In genomic region chr12:27988594-27989233, GRCh38 we compare ENCODE assay signal across 16 cellular contexts. TPM values are rescaled to one million over a fixed set of nuclear protein-coding genes. Genes with fewer than 3 reads are reported as not detected.
A peak's percentile ranks its signal among the peaks of the same experiment; 100 is the strongest.
DNase-seq lines count a peak whose midpoint lies in the region; ATAC-seq and TF ChIP-seq lines count a peak whose summit lies in the region.
"Had no signal": no experiment of that assay in that cellular context is flagged by ENCODE, and none has a peak within 500 bp of the region (broad histone marks: within the 10 kb centered on the region; RNA-seq: fewer than 3 reads in every experiment).

No MANE protein-coding gene starts in this region.

- 7% methylated on average over 2 of the region's 2 CpGs for WGBS in mammary epithelial cell (ENCODE audit: low coverage, missing lambda C conversion rate)

- peak overlapping the region; percentile 68 for H3K4me2 ChIP-seq in mammary epithelial cell (ENCODE audit: insufficient read depth, low read depth, low read length)
- H3K4me2 ChIP-seq: BLaER1 had no signal

- H3K4me3 Mint-ChIP-seq in activated T-helper 1 cell treated with anti-CD3 and anti-CD28 coated beads, Interleukin-12 subunit alpha, Interleukin-12 subunit beta, Interleukin-2, Interleukin-4 antibody, amounts not matched to agents 30 ng/mL and 10 ng/mL and 1 ng/mL, durations not matched to agents 14 hours and 24 hours and 36 hours = no peak overlapping the region
- H3K4me3 Mint-ChIP-seq: CD8-positive, alpha-beta memory T cell had no signal

- ATAC-seq in esophagus mucosa = peak; percentile 38
- ATAC-seq: GM12878 had no signal

- H3K4me1 ChIP-seq in mammary epithelial cell (ENCODE audit: insufficient read depth, low read length) = peaks cover 35% of the 10 kb centered on the region
- H3K4me1 ChIP-seq in breast epithelium = no peaks in the 10 kb centered on the region
- no peaks in the 10 kb centered on the region for H3K4me1 ChIP-seq in right atrium auricular region
- H3K4me1 ChIP-seq: BLaER1, Caco-2 had no signal

- H3K9me3 Mint-ChIP-seq in activated T-helper 1 cell treated with anti-CD3 and anti-CD28 coated beads, Interleukin-12 subunit alpha, Interleukin-12 subunit beta, Interleukin-2, Interleukin-4 antibody, amounts not matched to agents 30 ng/mL and 10 ng/mL and 1 ng/mL, durations not matched to agents 14 hours and 24 hours and 36 hours = no peaks in the 10 kb centered on the region

- H4K20me1 ChIP-seq in mammary epithelial cell (ENCODE audit: insufficient read depth, low read length) = no peaks in the 10 kb centered on the region
- H4K20me1 ChIP-seq: BLaER1 had no signal

- in situ Hi-C loops in mammary epithelial cell (cut with MboI; ENCODE audit: low sequenced_read_pairs in 2 of 2) = no loop called here

- no peaks in the 10 kb centered on the region for H3K27me3 ChIP-seq in mammary epithelial cell (ENCODE audit: insufficient read depth, low read length)
- H3K27me3 ChIP-seq in breast epithelium = no peaks in the 10 kb centered on the region
- no peaks in the 10 kb centered on the region for H3K27me3 ChIP-seq in right atrium auricular region
- H3K27me3 ChIP-seq: BLaER1 had no signal

- H3K36me3 Mint-ChIP-seq in activated T-helper 1 cell treated with anti-CD3 and anti-CD28 coated beads, Interleukin-12 subunit alpha, Interleukin-12 subunit beta, Interleukin-2, Interleukin-4 antibody, amounts not matched to agents 30 ng/mL and 10 ng/mL and 1 ng/mL, durations not matched to agents 14 hours and 24 hours and 36 hours (ENCODE audit: low read depth) = no peaks in the 10 kb centered on the region
- H3K36me3 Mint-ChIP-seq: CD8-positive, alpha-beta memory T cell had no signal

- DNase-seq in mammary epithelial cell (peak; percentile 69), breast epithelium (ENCODE audit: low spot score in 2 of 2) (no peak), astrocyte of the hippocampus (ENCODE audit: low read depth, low spot score) (peak; percentile 20), right atrium auricular region (ENCODE audit: low spot score) (no peak), head of caudate nucleus (no peak)
- no peak for DNase-seq in stimulated activated naive CD4-positive, alpha-beta T cell treated with Interleukin-2 at 50 U/mL for 16 hours (lab: John Stamatoyannopoulos, UW)
- no peak for DNase-seq in activated T-helper 1 cell treated with anti-CD3 and anti-CD28 coated beads, Interleukin-12 subunit alpha, Interleukin-12 subunit beta, Interleukin-2, Interleukin-4 antibody, amounts not matched to agents 30 ng/mL and 10 ng/mL and 1 ng/mL, durations not matched to agents 14 hours and 24 hours and 36 hours (ENCODE audit: low spot score)
- DNase-seq: 8988T; AML-193; Caco-2; CD8-positive, alpha-beta memory T cell; DMS53 had no signal

- intact Hi-C loops in mammary epithelial cell (cut with micrococcal nuclease) (no loop called here), breast epithelium (cut with DNase I; ENCODE audit: low total_unique reads) (no loop called here), head of caudate nucleus (cut with DNase I) (no loop called here)
- intact Hi-C loops in activated T-helper 1 cell treated with anti-CD3 and anti-CD28 coated beads, Interleukin-12 subunit alpha, Interleukin-12 subunit beta, Interleukin-2, Interleukin-4 antibody, amounts not matched to agents 30 ng/mL and 10 ng/mL and 1 ng/mL, durations not matched to agents 14 hours and 24 hours and 36 hours (cut with micrococcal nuclease) = no loop called here

- peak overlapping the region; percentile 37 for H2AFZ ChIP-seq in mammary epithelial cell (ENCODE audit: low read depth, low read length)
- H2AFZ ChIP-seq: GM23248 had no signal

- H3K27ac ChIP-seq in mammary epithelial cell (ENCODE audit: insufficient read depth, low read depth, low read length) = peak overlapping the region; percentile 89
- no peak overlapping the region for H3K27ac ChIP-seq in breast epithelium
- no peak overlapping the region for H3K27ac ChIP-seq in right atrium auricular region
- H3K27ac ChIP-seq: BLaER1, GM23248 had no signal

- TF ChIP-seq POLR2A in breast epithelium (IDR thresholded peaks at IDR 0.05) = no peak

- no peak overlapping the region for H3K27ac Mint-ChIP-seq in activated T-helper 1 cell treated with anti-CD3 and anti-CD28 coated beads, Interleukin-12 subunit alpha, Interleukin-12 subunit beta, Interleukin-2, Interleukin-4 antibody, amounts not matched to agents 30 ng/mL and 10 ng/mL and 1 ng/mL, durations not matched to agents 14 hours and 24 hours and 36 hours
- H3K27ac Mint-ChIP-seq: CD8-positive, alpha-beta memory T cell had no signal

- no peaks in the 10 kb centered on the region for H3K79me2 ChIP-seq in mammary epithelial cell (ENCODE audit: insufficient read depth, low read length)

- H3K4me3 ChIP-seq in mammary epithelial cell (replicated peaks in 1 of 3; ENCODE audit: insufficient read depth in 1 of 3, low read depth in 2 of 3, low read length in 3 of 3) = no peak overlapping the region
- no peak overlapping the region for H3K4me3 ChIP-seq in breast epithelium
- H3K4me3 ChIP-seq in right atrium auricular region = no peak overlapping the region
- H3K4me3 ChIP-seq: BLaER1, GM12878, GM23248 had no signal

- H3K9ac ChIP-seq in mammary epithelial cell (ENCODE audit: insufficient read depth, low read length) = peak overlapping the region; percentile 46
- H3K9ac ChIP-seq: BLaER1, GM23248 had no signal

- dilution Hi-C loops in mammary epithelial cell (cut with HindIII; ENCODE audit: low sequenced_read_pairs) = no loop called here

- no peaks in the 10 kb centered on the region for H3K4me1 Mint-ChIP-seq in activated T-helper 1 cell treated with anti-CD3 and anti-CD28 coated beads, Interleukin-12 subunit alpha, Interleukin-12 subunit beta, Interleukin-2, Interleukin-4 antibody, amounts not matched to agents 30 ng/mL and 10 ng/mL and 1 ng/mL, durations not matched to agents 14 hours and 24 hours and 36 hours (ENCODE audit: low read depth)
- H3K4me1 Mint-ChIP-seq: CD8-positive, alpha-beta memory T cell had no signal

- BruUV-seq in mammary epithelial cell (replicated peaks; lab: Mats Ljungman, UMichigan) = TSS peak; percentile 33

- CTCF ChIA-PET in mammary epithelial cell (lab: Charles Lee; ENCODE audit: low non-redundant PET) = no interaction called here

- no peaks in the 10 kb centered on the region for H3K27me3 Mint-ChIP-seq in activated T-helper 1 cell treated with anti-CD3 and anti-CD28 coated beads, Interleukin-12 subunit alpha, Interleukin-12 subunit beta, Interleukin-2, Interleukin-4 antibody, amounts not matched to agents 30 ng/mL and 10 ng/mL and 1 ng/mL, durations not matched to agents 14 hours and 24 hours and 36 hours (ENCODE audit: insufficient read depth)

- no peaks in the 10 kb centered on the region for H3K36me3 ChIP-seq in mammary epithelial cell (ENCODE audit: insufficient read depth, low read length)
- no peaks in the 10 kb centered on the region for H3K36me3 ChIP-seq in breast epithelium
- H3K36me3 ChIP-seq in right atrium auricular region = no peaks in the 10 kb centered on the region
- H3K36me3 ChIP-seq: BLaER1 had no signal

- TF ChIP-seq CTCF in mammary epithelial cell (conservative IDR thresholded peaks at IDR 0.05 in 1 of 2, IDR thresholded peaks at IDR 0.05 in 1 of 2; ENCODE audit: extremely low read depth in 1 of 2, insufficient read depth in 1 of 2, low read depth in 1 of 2, low read length in 2 of 2) (no peak), breast epithelium (IDR thresholded peaks at IDR 0.05) (no peak), right atrium auricular region (IDR thresholded peaks at IDR 0.05) (no peak)

- H3K9me3 ChIP-seq in mammary epithelial cell (replicated peaks; ENCODE audit: insufficient read depth, low read length) (no peaks in the 10 kb centered on the region), breast epithelium (no peaks in the 10 kb centered on the region), right atrium auricular region (peaks cover 0 to 10% of the 10 kb centered on the region in 2 donors)
- H3K9me3 ChIP-seq: BLaER1 had no signal

RNA-seq across cellular contexts. Expression of gene PTHLH, which starts 16.2 kb away (rescaled TPM):
- 100 to 1,000 TPM; 106 to 200 TPM for total RNA-seq in mammary epithelial cell
- polyA plus RNA-seq in mammary epithelial cell = 246 TPM
- polyA minus RNA-seq in mammary epithelial cell = 133 TPM
- 1 to 10 TPM; 2.4 to 7.5 (median 2.9) TPM for total RNA-seq in breast epithelium
- 19.0 TPM for total RNA-seq in esophagus mucosa
- total RNA-seq in right atrium auricular region = 10 to 100 TPM in 1 of 2 donors, under 1 TPM in 1; 0.63 to 67.6 TPM
- total RNA-seq in activated T-helper 1 cell treated with anti-CD3 and anti-CD28 coated beads, Interleukin-12 subunit alpha, Interleukin-12 subunit beta, Interleukin-2, Interleukin-4 antibody, amounts not matched to agents 30 ng/mL and 10 ng/mL and 1 ng/mL, durations not matched to agents 14 hours and 24 hours and 36 hours = not detected in 2 replicates
- total RNA-seq: Caco-2, GM12878 had no signal
- polyA plus RNA-seq: CD8-positive, alpha-beta memory T cell had no signal

Comparison
In these comparisons a context has a peak if more than half of its experiments do, and no peak if none do; other contexts are left out.
1. DNase-seq: peak in mammary epithelial cell (single experiment) and astrocyte of the hippocampus (single experiment); none in breast epithelium (0 of 2), right atrium auricular region (single experiment), stimulated activated naive CD4-positive, alpha-beta T cell treated with Interleukin-2 at 50 U/mL for 16 hours (single experiment), head of caudate nucleus (0 of 42) and activated T-helper 1 cell treated with anti-CD3 and anti-CD28 coated beads, Interleukin-12 subunit alpha, Interleukin-12 subunit beta, Interleukin-2, Interleukin-4 antibody, amounts not matched to agents 30 ng/mL and 10 ng/mL and 1 ng/mL, durations not matched to agents 14 hours and 24 hours and 36 hours (single experiment).